Comparison of ENCODE assay signal across 1 cellular context in genomic region chr3:11131886-11132285, GRCh38. TPM values are rescaled to one million over a fixed set of nuclear protein-coding genes. Genes with fewer than 3 reads are reported as not detected.
"Had no signal": no experiment of that assay in that cellular context is flagged by ENCODE, and none has a peak within 500 bp of the region (broad histone marks: within the 10 kb centered on the region; RNA-seq: fewer than 3 reads in every experiment).

No MANE protein-coding gene starts in this region.

RNA-seq across cellular contexts. Expression of gene HRH1, which starts 22.4 kb away (rescaled TPM):
- total RNA-seq: progenitor cell of endocrine pancreas had no signal
